Comparison of ENCODE assay signal across 3 cellular contexts in genomic region chr12:31618228-31619025, GRCh38.
TF ChIP-seq lines count a peak whose summit lies in the region.

No MANE protein-coding gene starts in this region.

TF ChIP-seq in SK-N-SH treated with all-trans-retinoic acid at 6 μM for 48 hours, 23 proteins besides CTCF, POLR2A, EP300 and RAD21:
- TF ChIP-seq TOX (CRISPR knock-in tag; IDR thresholded peaks at IDR 0.05; ENCODE audit: borderline replicate concordance) = no peak
- 0 out of 2 replicates have a peak, but pooled peaks have one; percentile 70 for TF ChIP-seq ZFP3 (CRISPR knock-in tag; IDR thresholded peaks at IDR 0.05)
- 0 out of 2 replicates have a peak, but pooled peaks have one; percentile 31 for TF ChIP-seq ZC3H10 (CRISPR knock-in tag; IDR thresholded peaks at IDR 0.05)
- TF ChIP-seq BACH2 (CRISPR knock-in tag; IDR thresholded peaks at IDR 0.05; ENCODE audit: borderline replicate concordance) = no peak
- TF ChIP-seq ARNTL (CRISPR knock-in tag; IDR thresholded peaks at IDR 0.05; ENCODE audit: borderline replicate concordance, low read depth) = no peak
TF ChIP-seq in SK-N-SH treated with all-trans-retinoic acid at 6 μM for 48 hours: peak in this region for 2.

TF ChIP-seq in SK-N-SH, 30 proteins besides CTCF, POLR2A, EP300 and RAD21:
- TF ChIP-seq RFX5 (IDR thresholded peaks at IDR 0.05; ENCODE audit: low read length) = no peak
- TF ChIP-seq, protein P1, sequence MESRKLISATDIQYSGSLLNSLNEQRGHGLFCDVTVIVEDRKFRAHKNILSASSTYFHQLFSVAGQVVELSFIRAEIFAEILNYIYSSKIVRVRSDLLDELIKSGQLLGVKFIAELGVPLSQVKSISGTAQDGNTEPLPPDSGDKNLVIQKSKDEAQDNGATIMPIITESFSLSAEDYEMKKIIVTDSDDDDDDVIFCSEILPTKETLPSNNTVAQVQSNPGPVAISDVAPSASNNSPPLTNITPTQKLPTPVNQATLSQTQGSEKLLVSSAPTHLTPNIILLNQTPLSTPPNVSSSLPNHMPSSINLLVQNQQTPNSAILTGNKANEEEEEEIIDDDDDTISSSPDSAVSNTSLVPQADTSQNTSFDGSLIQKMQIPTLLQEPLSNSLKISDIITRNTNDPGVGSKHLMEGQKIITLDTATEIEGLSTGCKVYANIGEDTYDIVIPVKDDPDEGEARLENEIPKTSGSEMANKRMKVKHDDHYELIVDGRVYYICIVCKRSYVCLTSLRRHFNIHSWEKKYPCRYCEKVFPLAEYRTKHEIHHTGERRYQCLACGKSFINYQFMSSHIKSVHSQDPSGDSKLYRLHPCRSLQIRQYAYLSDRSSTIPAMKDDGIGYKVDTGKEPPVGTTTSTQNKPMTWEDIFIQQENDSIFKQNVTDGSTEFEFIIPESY (IDR thresholded peaks at IDR 0.05; ENCODE audit: borderline replicate concordance, low read depth) = no peak

TF ChIP-seq in H1, 55 proteins besides CTCF, POLR2A, EP300 and RAD21:
- TF ChIP-seq SP4 (IDR thresholded peaks at IDR 0.05; ENCODE audit: low read length) (no peak), MAFK (IDR thresholded peaks at IDR 0.05; ENCODE audit: low read depth, low read length) (no peak), SIX5 (IDR thresholded peaks at IDR 0.05; ENCODE audit: low read depth, low read length) (no peak), EGR1 (IDR thresholded peaks at IDR 0.05; ENCODE audit: borderline replicate concordance, low read depth, low read length) (no peak), CHD2 (IDR thresholded peaks at IDR 0.05; ENCODE audit: low read length) (no peak), SIN3A (conservative IDR thresholded peaks at IDR 0.05 in 1 of 2, IDR thresholded peaks at IDR 0.05 in 1 of 2; ENCODE audit: low read depth in 1 of 2, low read length in 2 of 2) (no peak), BCL11A (IDR thresholded peaks at IDR 0.05; ENCODE audit: low read depth in 2 of 2, low read length in 2 of 2) (no peak), CREB1 (IDR thresholded peaks at IDR 0.05) (no peak), BRCA1 (IDR thresholded peaks at IDR 0.05; ENCODE audit: low read depth, low read length) (no peak), KDM4A (IDR thresholded peaks at IDR 0.05; ENCODE audit: low read depth, low read length, severe bottlenecking) (no peak), TCF12 (IDR thresholded peaks at IDR 0.05; ENCODE audit: low read depth, low read length) (no peak), CEBPB (IDR thresholded peaks at IDR 0.05; ENCODE audit: low read depth, low read length) (no peak), ATF3 (IDR thresholded peaks at IDR 0.05; ENCODE audit: insufficient read depth, low read depth, low read length) (no peak), BACH1 (IDR thresholded peaks at IDR 0.05; ENCODE audit: low read length) (no peak), NRF1 (IDR thresholded peaks at IDR 0.05; ENCODE audit: low read depth, low read length) (no peak), EZH2 (IDR thresholded peaks at IDR 0.05; ENCODE audit: low read depth, low read length, severe bottlenecking) (no peak), KDM1A (IDR thresholded peaks at IDR 0.05; ENCODE audit: borderline replicate concordance, low read length) (no peak), USF2 (IDR thresholded peaks at IDR 0.05; ENCODE audit: low read length) (no peak)
